Comparison of ENCODE assay signal across 2 cellular contexts in the genomic region with DNA sequence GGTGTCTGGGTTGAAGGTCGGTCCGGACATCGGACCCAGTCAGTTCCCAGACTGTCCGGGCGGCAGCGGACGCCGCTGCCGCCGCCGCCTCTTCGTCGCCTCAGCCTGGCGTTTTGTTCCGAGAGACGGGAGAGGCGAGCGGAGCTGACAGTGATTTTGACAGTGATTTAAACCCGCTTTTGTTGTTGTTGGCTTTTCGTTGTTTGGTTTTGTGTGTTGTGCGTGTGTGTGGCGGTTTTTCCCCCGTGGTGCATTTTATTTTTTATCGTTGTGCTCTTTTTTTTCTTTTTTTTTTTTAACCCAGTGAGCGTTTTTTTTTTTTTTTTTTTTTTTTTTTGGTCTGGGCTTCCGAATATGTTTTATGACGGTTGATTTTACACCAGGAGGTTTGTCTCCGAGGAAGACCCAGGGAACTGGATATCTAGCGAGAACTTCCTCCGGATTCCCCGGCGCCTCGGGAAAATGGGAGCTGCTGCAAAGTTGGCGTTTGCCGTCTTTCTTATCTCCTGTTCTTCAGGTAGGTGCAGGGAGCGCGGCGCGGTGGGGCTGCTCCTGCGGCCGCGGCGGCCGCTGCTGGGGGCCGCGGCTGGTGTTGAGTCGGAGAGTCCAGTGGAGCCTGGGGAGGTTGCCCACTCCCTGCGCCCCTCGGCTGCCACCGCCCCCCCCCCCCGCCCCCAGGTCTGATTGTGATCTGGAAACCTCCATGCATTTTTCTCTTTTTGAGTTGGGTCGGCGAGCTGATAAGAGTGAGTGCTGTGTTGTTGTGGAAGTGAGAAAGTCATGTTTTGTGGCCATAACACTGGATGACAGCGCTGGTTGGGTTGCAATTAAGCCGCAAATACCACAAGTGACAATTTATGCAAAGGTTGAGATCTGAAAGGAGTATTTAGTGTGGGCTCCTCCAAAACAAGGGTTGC.
TF ChIP-seq lines count a peak whose summit lies in the region.

TSS of gene ACVR2A (plus strand) at position 339 of the 917 bp plus-strand sequence. CDS start at position 463, 124 bp downstream.

TF ChIP-seq in IMR-90, 13 proteins besides CTCF, POLR2A, EP300 and RAD21:
- no peak for TF ChIP-seq MAZ (IDR thresholded peaks at IDR 0.05; ENCODE audit: borderline replicate concordance, low read depth, low read length)
- no peak for TF ChIP-seq MAFK (IDR thresholded peaks at IDR 0.05; ENCODE audit: low read depth, low read length)
- TF ChIP-seq MXI1 (IDR thresholded peaks at IDR 0.05; ENCODE audit: borderline replicate concordance, low read depth, low read length), result no peak
- no peak for TF ChIP-seq FOS (IDR thresholded peaks at IDR 0.05; ENCODE audit: low read depth, low read length)
- TF ChIP-seq BHLHE40 (IDR thresholded peaks at IDR 0.05; ENCODE audit: low read depth, low read length), result no peak
- no peak for TF ChIP-seq CHD1 (IDR thresholded peaks at IDR 0.05; ENCODE audit: low read depth, low read length)
- TF ChIP-seq NFE2L2 (IDR thresholded peaks at IDR 0.05; ENCODE audit: low read depth, low read length), result no peak
- no peak for TF ChIP-seq SMC3 (IDR thresholded peaks at IDR 0.05; ENCODE audit: low read depth, low read length)
- no peak for TF ChIP-seq CEBPB (IDR thresholded peaks at IDR 0.05; ENCODE audit: low read depth, low read length)
- no peak for TF ChIP-seq ELK1 (IDR thresholded peaks at IDR 0.05; ENCODE audit: borderline replicate concordance, low read depth, low read length)
- no peak for TF ChIP-seq RFX5 (IDR thresholded peaks at IDR 0.05; ENCODE audit: low read depth, low read length)
- TF ChIP-seq, protein P1, sequence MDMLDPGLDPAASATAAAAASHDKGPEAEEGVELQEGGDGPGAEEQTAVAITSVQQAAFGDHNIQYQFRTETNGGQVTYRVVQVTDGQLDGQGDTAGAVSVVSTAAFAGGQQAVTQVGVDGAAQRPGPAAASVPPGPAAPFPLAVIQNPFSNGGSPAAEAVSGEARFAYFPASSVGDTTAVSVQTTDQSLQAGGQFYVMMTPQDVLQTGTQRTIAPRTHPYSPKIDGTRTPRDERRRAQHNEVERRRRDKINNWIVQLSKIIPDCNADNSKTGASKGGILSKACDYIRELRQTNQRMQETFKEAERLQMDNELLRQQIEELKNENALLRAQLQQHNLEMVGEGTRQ (IDR thresholded peaks at IDR 0.05; ENCODE audit: low read depth, low read length), result no peak
- no peak for TF ChIP-seq RCOR1 (IDR thresholded peaks at IDR 0.05; ENCODE audit: insufficient replicate concordance, low read length)

TF ChIP-seq in K562, 482 proteins besides CTCF, POLR2A, EP300 and RAD21 (continues in another document):
- TF ChIP-seq CREM (IDR thresholded peaks at IDR 0.05; ENCODE audit: low read depth) (0 out of 2 replicates have a peak, but pooled peaks have one; percentile 4), ZNF121 (CRISPR knock-in tag; conservative IDR thresholded peaks at IDR 0.05) (no peak), KHSRP (IDR thresholded peaks at IDR 0.05) (no peak), STAG1 (CRISPR knock-in tag; IDR thresholded peaks at IDR 0.05; ENCODE audit: borderline replicate concordance) (no peak), NR2C2 (CRISPR knock-in tag; IDR thresholded peaks at IDR 0.05) (no peak), NR2C2 (tag; IDR thresholded peaks at IDR 0.05) (peak; percentile 33; the same call in 1 of the 2 replicates), ZNF707 (CRISPR knock-in tag; conservative IDR thresholded peaks at IDR 0.05) (no peak), SMAD4 (CRISPR knock-in tag; conservative IDR thresholded peaks at IDR 0.05) (peak; percentile 83; the same call in 1 of the 2 replicates), PBX2 (CRISPR knock-in tag; IDR thresholded peaks at IDR 0.05; ENCODE audit: low read depth) (no peak), PBX2 (tag; conservative IDR thresholded peaks at IDR 0.05; ENCODE audit: low read depth) (peak; percentile 59), MTA2 (IDR thresholded peaks at IDR 0.05; ENCODE audit: low read depth) (no peak), MXI1 (IDR thresholded peaks at IDR 0.05; ENCODE audit: low read depth, low read length) (0 out of 2 replicates have a peak, but pooled peaks have one; percentile 50), ZNF318 (IDR thresholded peaks at IDR 0.05; ENCODE audit: borderline replicate concordance in 1 of 2, low read depth in 1 of 2) (no peak), RFX7 (CRISPR knock-in tag; IDR thresholded peaks at IDR 0.05) (no peak), TAF15 (IDR thresholded peaks at IDR 0.05; ENCODE audit: low read depth, low read length) (no peak), GABPA (tag; conservative IDR thresholded peaks at IDR 0.05; ENCODE audit: low read depth) (peak; percentile 91; the same call in 1 of the 2 replicates), FOXJ2 (tag; IDR thresholded peaks at IDR 0.05) (peak; percentile 37; the same call in 1 of the 2 replicates), RBM34 (IDR thresholded peaks at IDR 0.05; ENCODE audit: borderline replicate concordance, insufficient read depth, low read length) (no peak), RCOR1 (IDR thresholded peaks at IDR 0.05; ENCODE audit: borderline replicate concordance in 1 of 2, low read depth in 2 of 2, low read length in 2 of 2) (peak; percentile 95 to 98), PKNOX1 (IDR thresholded peaks at IDR 0.05) (peak; percentile 71), MCM5 (IDR thresholded peaks at IDR 0.05; ENCODE audit: low read depth) (no peak), STAT5B (CRISPR knock-in tag; IDR thresholded peaks at IDR 0.05) (no peak)
- TF ChIP-seq, protein P2, sequence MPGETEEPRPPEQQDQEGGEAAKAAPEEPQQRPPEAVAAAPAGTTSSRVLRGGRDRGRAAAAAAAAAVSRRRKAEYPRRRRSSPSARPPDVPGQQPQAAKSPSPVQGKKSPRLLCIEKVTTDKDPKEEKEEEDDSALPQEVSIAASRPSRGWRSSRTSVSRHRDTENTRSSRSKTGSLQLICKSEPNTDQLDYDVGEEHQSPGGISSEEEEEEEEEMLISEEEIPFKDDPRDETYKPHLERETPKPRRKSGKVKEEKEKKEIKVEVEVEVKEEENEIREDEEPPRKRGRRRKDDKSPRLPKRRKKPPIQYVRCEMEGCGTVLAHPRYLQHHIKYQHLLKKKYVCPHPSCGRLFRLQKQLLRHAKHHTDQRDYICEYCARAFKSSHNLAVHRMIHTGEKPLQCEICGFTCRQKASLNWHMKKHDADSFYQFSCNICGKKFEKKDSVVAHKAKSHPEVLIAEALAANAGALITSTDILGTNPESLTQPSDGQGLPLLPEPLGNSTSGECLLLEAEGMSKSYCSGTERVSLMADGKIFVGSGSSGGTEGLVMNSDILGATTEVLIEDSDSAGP (CRISPR knock-in tag; IDR thresholded peaks at IDR 0.05), result no peak
- TF ChIP-seq, protein P3, sequence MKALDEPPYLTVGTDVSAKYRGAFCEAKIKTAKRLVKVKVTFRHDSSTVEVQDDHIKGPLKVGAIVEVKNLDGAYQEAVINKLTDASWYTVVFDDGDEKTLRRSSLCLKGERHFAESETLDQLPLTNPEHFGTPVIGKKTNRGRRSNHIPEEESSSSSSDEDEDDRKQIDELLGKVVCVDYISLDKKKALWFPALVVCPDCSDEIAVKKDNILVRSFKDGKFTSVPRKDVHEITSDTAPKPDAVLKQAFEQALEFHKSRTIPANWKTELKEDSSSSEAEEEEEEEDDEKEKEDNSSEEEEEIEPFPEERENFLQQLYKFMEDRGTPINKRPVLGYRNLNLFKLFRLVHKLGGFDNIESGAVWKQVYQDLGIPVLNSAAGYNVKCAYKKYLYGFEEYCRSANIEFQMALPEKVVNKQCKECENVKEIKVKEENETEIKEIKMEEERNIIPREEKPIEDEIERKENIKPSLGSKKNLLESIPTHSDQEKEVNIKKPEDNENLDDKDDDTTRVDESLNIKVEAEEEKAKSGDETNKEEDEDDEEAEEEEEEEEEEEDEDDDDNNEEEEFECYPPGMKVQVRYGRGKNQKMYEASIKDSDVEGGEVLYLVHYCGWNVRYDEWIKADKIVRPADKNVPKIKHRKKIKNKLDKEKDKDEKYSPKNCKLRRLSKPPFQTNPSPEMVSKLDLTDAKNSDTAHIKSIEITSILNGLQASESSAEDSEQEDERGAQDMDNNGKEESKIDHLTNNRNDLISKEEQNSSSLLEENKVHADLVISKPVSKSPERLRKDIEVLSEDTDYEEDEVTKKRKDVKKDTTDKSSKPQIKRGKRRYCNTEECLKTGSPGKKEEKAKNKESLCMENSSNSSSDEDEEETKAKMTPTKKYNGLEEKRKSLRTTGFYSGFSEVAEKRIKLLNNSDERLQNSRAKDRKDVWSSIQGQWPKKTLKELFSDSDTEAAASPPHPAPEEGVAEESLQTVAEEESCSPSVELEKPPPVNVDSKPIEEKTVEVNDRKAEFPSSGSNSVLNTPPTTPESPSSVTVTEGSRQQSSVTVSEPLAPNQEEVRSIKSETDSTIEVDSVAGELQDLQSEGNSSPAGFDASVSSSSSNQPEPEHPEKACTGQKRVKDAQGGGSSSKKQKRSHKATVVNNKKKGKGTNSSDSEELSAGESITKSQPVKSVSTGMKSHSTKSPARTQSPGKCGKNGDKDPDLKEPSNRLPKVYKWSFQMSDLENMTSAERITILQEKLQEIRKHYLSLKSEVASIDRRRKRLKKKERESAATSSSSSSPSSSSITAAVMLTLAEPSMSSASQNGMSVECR (CRISPR knock-in tag; IDR thresholded peaks at IDR 0.05), result no peak
